ENCODE assay signal across 9 cellular contexts in the genomic region with DNA sequence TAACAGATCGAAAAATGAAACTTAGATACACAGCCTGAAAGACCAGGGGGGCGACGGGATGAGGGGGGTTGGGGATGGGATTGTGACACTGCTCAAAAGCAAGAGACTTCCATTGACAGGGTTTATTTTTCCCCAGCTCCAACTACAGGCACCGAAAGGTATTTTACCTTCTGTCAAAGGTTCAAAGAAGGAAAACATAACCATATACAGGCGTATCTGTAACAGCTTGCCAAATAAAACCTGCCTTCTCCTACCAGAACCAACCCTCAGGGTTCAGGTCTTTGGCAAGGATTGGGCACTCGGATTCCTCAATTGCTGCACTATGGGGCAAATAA. TPM values are rescaled to one million over a fixed set of nuclear protein-coding genes. Genes with fewer than 3 reads are reported as not detected.
DNase-seq lines count a peak whose midpoint lies in the region; ATAC-seq, FAIRE-seq and TF ChIP-seq lines count a peak whose summit lies in the region.
"Had no signal": no experiment of that assay in that cellular context is flagged by ENCODE, and none has a peak within 500 bp of the region (broad histone marks: within the 10 kb centered on the region; RNA-seq: fewer than 3 reads in every experiment).

No MANE protein-coding gene starts in this region.

- H3K4me3 Mint-ChIP-seq in stimulated activated naive CD8-positive, alpha-beta T cell treated with anti-CD3 and anti-CD28 coated beads, Interleukin-15, Interleukin-2, amounts not matched to agents 100 ng/mL and 50 ng/mL, for 24 hours: peak overlapping the region; percentile 20

- peaks cover 26% of the 10 kb centered on the region for H3K4me1 Mint-ChIP-seq in stimulated activated naive CD8-positive, alpha-beta T cell treated with anti-CD3 and anti-CD28 coated beads, Interleukin-15, Interleukin-2, amounts not matched to agents 100 ng/mL and 50 ng/mL, for 24 hours (ENCODE audit: low read depth)

- intact Hi-C loops in vagina (cut with DNase I): no loop called here

- peaks cover 65% of the 10 kb centered on the region for H3K27me3 Mint-ChIP-seq in stimulated activated naive CD8-positive, alpha-beta T cell treated with anti-CD3 and anti-CD28 coated beads, Interleukin-15, Interleukin-2, amounts not matched to agents 100 ng/mL and 50 ng/mL, for 24 hours

- H3K36me3 Mint-ChIP-seq in stimulated activated naive CD8-positive, alpha-beta T cell treated with anti-CD3 and anti-CD28 coated beads, Interleukin-15, Interleukin-2, amounts not matched to agents 100 ng/mL and 50 ng/mL, for 24 hours (ENCODE audit: low read depth): no peaks in the 10 kb centered on the region

- H3K9ac ChIP-seq in mucosa of stomach (ENCODE audit: low read length): no peak overlapping the region

- peak overlapping the region; percentile 86 for H3K27ac ChIP-seq in vagina

- FAIRE-seq in bronchial epithelial cell (lab: Jason Lieb, UNC): no peak

- ATAC-seq in stimulated activated naive CD8-positive, alpha-beta T cell treated with anti-CD3 and anti-CD28 coated beads, Interleukin-15, Interleukin-2, amounts not matched to agents 100 U/mL and 50 U/mL, for 24 hours: no peak

- peaks cover 13% of the 10 kb centered on the region for H3K4me1 ChIP-seq in mucosa of stomach (ENCODE audit: control insufficient read depth, insufficient read depth, low read length)
- H3K4me1 ChIP-seq in vagina: peaks cover 28% of the 10 kb centered on the region

- peaks cover 19% of the 10 kb centered on the region for H3K27me3 ChIP-seq in bronchial epithelial cell (ENCODE audit: control insufficient read depth, insufficient read depth, low read length)
- H3K27me3 ChIP-seq in mucosa of stomach (ENCODE audit: control insufficient read depth, insufficient read depth, low read length): peaks cover 49% of the 10 kb centered on the region
- peaks cover 7% of the 10 kb centered on the region for H3K27me3 ChIP-seq in vagina

- no peak for TF ChIP-seq POLR2A in vagina (IDR thresholded peaks at IDR 0.05)

- peak overlapping the region; percentile 27 for H3K4me3 ChIP-seq in bronchial epithelial cell (ENCODE audit: low read depth, low read length)
- H3K4me3 ChIP-seq in mucosa of stomach (ENCODE audit: low read length): peak overlapping the region; percentile 31
- H3K4me3 ChIP-seq in vagina: peak overlapping the region; percentile 47 to 62

- no peak for DNase-seq in stimulated activated naive CD8-positive, alpha-beta T cell treated with anti-CD3 and anti-CD28 coated beads, Interleukin-15, Interleukin-2, amounts not matched to agents 100 U/mL and 50 U/mL, for 24 hours
- DNase-seq in bronchial epithelial cell (ENCODE audit: low read depth) (no peak), vagina (ENCODE audit: extremely low spot score in 2 of 2) (no peak), NOMO-1 (lab: John Stamatoyannopoulos, UW; ENCODE audit: unreplicated experiment in 2 of 2) (no peak), DMS114 treated with DMSO at 0.1 percent for 48 hours (lab: John Stamatoyannopoulos, UW; ENCODE audit: unreplicated experiment) (no peak), NCI-H526 treated with DMSO at 0.1 percent for 48 hours (lab: John Stamatoyannopoulos, UW) (no peak)

- H3K27ac Mint-ChIP-seq in stimulated activated naive CD8-positive, alpha-beta T cell treated with anti-CD3 and anti-CD28 coated beads, Interleukin-15, Interleukin-2, amounts not matched to agents 100 ng/mL and 50 ng/mL, for 24 hours: no peak overlapping the region
- H3K27ac Mint-ChIP-seq: stimulated activated naive CD8-positive, alpha-beta T cell treated with anti-CD3 and anti-CD28 coated beads, Interleukin-15, amount 100 ng/mL, for 72 hours had no signal

- TF ChIP-seq CTCF in bronchial epithelial cell (IDR thresholded peaks at IDR 0.05; ENCODE audit: insufficient read depth, low read length, severe bottlenecking) (peak; percentile 3), vagina (IDR thresholded peaks at IDR 0.05) (no peak)

- H3K9me3 ChIP-seq in mucosa of stomach (ENCODE audit: control insufficient read depth, low read length): no peaks in the 10 kb centered on the region
- H3K9me3 ChIP-seq in vagina: no peaks in the 10 kb centered on the region

- H3K9me3 Mint-ChIP-seq in stimulated activated naive CD8-positive, alpha-beta T cell treated with anti-CD3 and anti-CD28 coated beads, Interleukin-15, Interleukin-2, amounts not matched to agents 100 ng/mL and 50 ng/mL, for 24 hours: no peaks in the 10 kb centered on the region
- H3K9me3 Mint-ChIP-seq: stimulated activated naive CD8-positive, alpha-beta T cell treated with anti-CD3 and anti-CD28 coated beads, Interleukin-15, amount 100 ng/mL, for 72 hours had no signal

- no peaks in the 10 kb centered on the region for H3K36me3 ChIP-seq in bronchial epithelial cell (ENCODE audit: control insufficient read depth, insufficient read depth, low read length)
- H3K36me3 ChIP-seq in mucosa of stomach (ENCODE audit: control insufficient read depth, insufficient read depth, low read length): no peaks in the 10 kb centered on the region
- no peaks in the 10 kb centered on the region for H3K36me3 ChIP-seq in vagina

RNA-seq across cellular contexts. Expression of gene EPHA7, which starts 1.3 kb away (rescaled TPM):
- total RNA-seq in bronchial epithelial cell (under 0.01 TPM in 1 of 2 replicates, not detected in the other), vagina (2.7 TPM)
